In the genomic region with DNA sequence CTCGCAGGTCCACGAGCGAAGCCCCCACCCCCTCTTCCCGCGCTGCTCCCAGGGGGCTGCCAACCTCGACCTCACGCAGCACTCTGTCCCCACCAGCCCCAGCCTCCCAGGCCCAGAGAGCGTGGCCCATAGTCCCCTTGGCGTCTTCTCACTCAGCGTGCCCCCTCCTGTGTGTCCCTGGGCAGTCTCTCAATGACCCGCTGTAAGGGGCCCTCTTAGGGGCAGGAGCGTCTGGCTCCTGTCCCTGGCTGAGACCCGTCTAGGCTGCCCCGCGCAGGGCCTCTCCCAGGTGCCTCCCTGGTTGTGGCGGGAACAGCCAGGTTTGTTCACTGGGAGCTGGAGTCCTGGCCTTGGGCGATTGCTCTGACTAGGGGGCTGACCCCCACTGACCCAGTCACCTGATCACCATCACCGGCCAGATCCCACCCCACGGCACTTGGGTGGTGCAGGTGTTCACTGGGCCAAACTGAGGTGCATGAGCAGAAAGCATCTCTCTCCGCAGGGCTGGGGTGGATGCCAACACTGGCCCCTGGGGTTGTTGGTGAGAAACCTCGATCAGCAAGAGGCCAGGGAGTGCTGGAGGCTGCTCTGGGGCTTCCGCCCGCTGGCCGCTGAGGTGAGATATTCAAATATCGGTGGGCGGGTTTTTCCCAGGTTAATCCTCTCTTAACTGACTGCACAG, we compare ENCODE assay signal across 8 cellular contexts. TPM values are rescaled to one million over a fixed set of nuclear protein-coding genes. Genes with fewer than 3 reads are reported as not detected.
DNase-seq lines count a peak whose midpoint lies in the region; ATAC-seq and TF ChIP-seq lines count a peak whose summit lies in the region.

No MANE protein-coding gene starts in this region.

- peak; percentile 31 for ATAC-seq in GM19463 (IDR thresholded peaks at IDR 0.05; ENCODE audit: unreplicated experiment)
- peak; percentile 41 for ATAC-seq in HG03095 (IDR thresholded peaks at IDR 0.05; ENCODE audit: unreplicated experiment)

- 48 to 79% methylated on average over 8 to 12 of the region's 26 CpGs for WGBS in esophagus squamous epithelium, 2 donors

- H3K36me3 ChIP-seq in esophagus squamous epithelium: no peaks in the 10 kb centered on the region
- H3K36me3 ChIP-seq in osteoblast (ENCODE audit: insufficient read depth, low read length): no peaks in the 10 kb centered on the region

- H3K27me3 Mint-ChIP-seq in activated T-helper 1 cell treated with anti-CD3 and anti-CD28 coated beads, Interleukin-12 subunit alpha, Interleukin-12 subunit beta, Interleukin-2, Interleukin-4 antibody, amounts not matched to agents 30 ng/mL and 10 ng/mL and 1 ng/mL, durations not matched to agents 14 hours and 24 hours and 36 hours (ENCODE audit: insufficient read depth): peaks cover 2% of the 10 kb centered on the region

- H3K27ac ChIP-seq in esophagus squamous epithelium (peak overlapping the region in 3 of 4 donors; percentile 42 to 52 (median 46)), osteoblast (ENCODE audit: low read depth, low read length) (no peak overlapping the region)

- no peak overlapping the region for H3K27ac Mint-ChIP-seq in activated T-helper 1 cell treated with anti-CD3 and anti-CD28 coated beads, Interleukin-12 subunit alpha, Interleukin-12 subunit beta, Interleukin-2, Interleukin-4 antibody, amounts not matched to agents 30 ng/mL and 10 ng/mL and 1 ng/mL, durations not matched to agents 14 hours and 24 hours and 36 hours

- no peak for TF ChIP-seq CTCF in GM12864 (IDR thresholded peaks at IDR 0.05; ENCODE audit: low read depth, low read length, missing control alignments)
- TF ChIP-seq CTCF in esophagus squamous epithelium (IDR thresholded peaks at IDR 0.05): no peak
- no peak for TF ChIP-seq CTCF in osteoblast (IDR thresholded peaks at IDR 0.05; ENCODE audit: extremely low read depth, low read depth, low read length)

- H3K9me3 ChIP-seq in esophagus squamous epithelium: no peaks in the 10 kb centered on the region
- no peaks in the 10 kb centered on the region for H3K9me3 ChIP-seq in osteoblast (ENCODE audit: low read depth, low read length)

- H2AFZ ChIP-seq in osteoblast (ENCODE audit: low read length): no peak overlapping the region

- intact Hi-C loops in esophagus squamous epithelium (cut with DNase I): no loop called here
- intact Hi-C loops in activated T-helper 1 cell treated with anti-CD3 and anti-CD28 coated beads, Interleukin-12 subunit alpha, Interleukin-12 subunit beta, Interleukin-2, Interleukin-4 antibody, amounts not matched to agents 30 ng/mL and 10 ng/mL and 1 ng/mL, durations not matched to agents 14 hours and 24 hours and 36 hours (cut with micrococcal nuclease): no loop called here

- H3K4me3 ChIP-seq in GM12864 (ENCODE audit: low read depth, low read length) (peak overlapping the region; percentile 50), esophagus squamous epithelium (no peak overlapping the region), osteoblast (ENCODE audit: insufficient read depth, low read length) (no peak overlapping the region)

- H3K4me1 ChIP-seq in esophagus squamous epithelium (peaks cover 0 to 17% (median 10%) of the 10 kb centered on the region in 3 donors), osteoblast (ENCODE audit: insufficient read depth, low read length) (no peaks in the 10 kb centered on the region)

- no peaks in the 10 kb centered on the region for H3K4me1 Mint-ChIP-seq in activated T-helper 1 cell treated with anti-CD3 and anti-CD28 coated beads, Interleukin-12 subunit alpha, Interleukin-12 subunit beta, Interleukin-2, Interleukin-4 antibody, amounts not matched to agents 30 ng/mL and 10 ng/mL and 1 ng/mL, durations not matched to agents 14 hours and 24 hours and 36 hours (ENCODE audit: low read depth)

- no peak overlapping the region for H3K4me2 ChIP-seq in osteoblast (ENCODE audit: insufficient read depth, low read length)

- no peaks in the 10 kb centered on the region for H3K36me3 Mint-ChIP-seq in activated T-helper 1 cell treated with anti-CD3 and anti-CD28 coated beads, Interleukin-12 subunit alpha, Interleukin-12 subunit beta, Interleukin-2, Interleukin-4 antibody, amounts not matched to agents 30 ng/mL and 10 ng/mL and 1 ng/mL, durations not matched to agents 14 hours and 24 hours and 36 hours (ENCODE audit: low read depth)

- H3K9me3 Mint-ChIP-seq in activated T-helper 1 cell treated with anti-CD3 and anti-CD28 coated beads, Interleukin-12 subunit alpha, Interleukin-12 subunit beta, Interleukin-2, Interleukin-4 antibody, amounts not matched to agents 30 ng/mL and 10 ng/mL and 1 ng/mL, durations not matched to agents 14 hours and 24 hours and 36 hours: no peaks in the 10 kb centered on the region

- no peak for TF ChIP-seq POLR2A in esophagus squamous epithelium (IDR thresholded peaks at IDR 0.05)

- no peak for DNase-seq in GM12864 (ENCODE audit: low read depth)
- DNase-seq in esophagus squamous epithelium (lab: John Stamatoyannopoulos, UW): no peak
- no peak for DNase-seq in osteoblast (ENCODE audit: insufficient read length, low spot score, missing footprints)
- no peak for DNase-seq in NCI-H1417 (lab: John Stamatoyannopoulos, UW)
- no peak for DNase-seq in activated T-helper 1 cell treated with anti-CD3 and anti-CD28 coated beads, Interleukin-12 subunit alpha, Interleukin-12 subunit beta, Interleukin-2, Interleukin-4 antibody, amounts not matched to agents 30 ng/mL and 10 ng/mL and 1 ng/mL, durations not matched to agents 14 hours and 24 hours and 36 hours (ENCODE audit: low spot score)
- no peak for DNase-seq in NCI-H345 (lab: John Stamatoyannopoulos, UW)

- H3K27me3 ChIP-seq in esophagus squamous epithelium (peaks cover 0 to 10% (median 0%) of the 10 kb centered on the region in 4 donors), osteoblast (ENCODE audit: insufficient read depth, low read length) (peaks cover 18% of the 10 kb centered on the region)

- no peaks in the 10 kb centered on the region for H3K79me2 ChIP-seq in osteoblast (ENCODE audit: insufficient read depth, low read length)

- H3K4me3 Mint-ChIP-seq in activated T-helper 1 cell treated with anti-CD3 and anti-CD28 coated beads, Interleukin-12 subunit alpha, Interleukin-12 subunit beta, Interleukin-2, Interleukin-4 antibody, amounts not matched to agents 30 ng/mL and 10 ng/mL and 1 ng/mL, durations not matched to agents 14 hours and 24 hours and 36 hours: no peak overlapping the region

- H4K20me1 ChIP-seq in osteoblast (ENCODE audit: insufficient read depth, low read length): no peaks in the 10 kb centered on the region

RNA-seq across cellular contexts. Expression of a gene that starts 12.6 kb away (rescaled TPM):
- total RNA-seq in esophagus squamous epithelium: 1 to 10 TPM in 1 of 4 donors, under 1 TPM in 3; 0.61 to 3.8 (median 0.88) TPM
- total RNA-seq in osteoblast: under 0.01 and 0.36 TPM in 2 replicates
- total RNA-seq in activated T-helper 1 cell treated with anti-CD3 and anti-CD28 coated beads, Interleukin-12 subunit alpha, Interleukin-12 subunit beta, Interleukin-2, Interleukin-4 antibody, amounts not matched to agents 30 ng/mL and 10 ng/mL and 1 ng/mL, durations not matched to agents 14 hours and 24 hours and 36 hours: 0.08 TPM in 1 of 2 replicates, not detected in the other
